In the genomic region with DNA sequence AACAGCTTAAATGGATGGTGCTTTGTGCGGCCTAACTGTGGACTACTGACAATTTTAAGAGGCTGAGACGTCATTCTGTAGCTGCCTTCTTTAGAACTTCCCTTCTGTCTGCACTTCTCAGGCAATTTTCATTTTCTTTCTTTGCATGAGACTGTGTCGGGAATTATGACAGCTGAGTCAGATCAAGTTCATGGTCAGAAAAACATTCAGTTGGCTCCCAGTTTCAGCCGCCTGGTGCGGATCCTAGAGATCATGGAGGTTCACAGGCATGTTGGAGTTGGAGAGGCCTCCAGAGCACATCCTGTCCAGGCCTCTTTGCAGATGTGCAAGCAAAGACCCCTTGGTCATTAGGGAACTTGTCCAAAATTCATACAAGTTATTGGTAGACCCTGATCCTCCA, we compare ENCODE assay signal across 16 cellular contexts.
DNase-seq lines count a peak whose midpoint lies in the region; ATAC-seq and TF ChIP-seq lines count a peak whose summit lies in the region.
"Had no signal": no experiment of that assay in that cellular context is flagged by ENCODE, and none has a peak within 500 bp of the region (broad histone marks: within the 10 kb centered on the region; RNA-seq: fewer than 3 reads in every experiment).

No MANE protein-coding gene starts in this region.

- no peak for ATAC-seq in IMR-90 (ENCODE audit: low read depth)
- no peak for ATAC-seq in HG03469 (IDR thresholded peaks at IDR 0.05; ENCODE audit: unreplicated experiment)
- ATAC-seq: CD8-positive, alpha-beta T cell had no signal

- H3K4me2 ChIP-seq in IMR-90 (ENCODE audit: low read depth, low read length) = no peak overlapping the region
- H3K4me2 ChIP-seq: BLaER1 had no signal

- intact Hi-C loops in IMR-90 (cut with micrococcal nuclease) = no loop called here
- intact Hi-C loops in tibial artery (cut with DNase I; ENCODE audit: low total_unique reads) = no loop called here

- peak overlapping the region; percentile 73; the same call in 1 of the 2 replicates for H2BK20ac ChIP-seq in IMR-90 (ENCODE audit: low read depth, low read length)

- no peak overlapping the region; the same call in 1 of the 2 replicates for H3K56ac ChIP-seq in IMR-90 (ENCODE audit: extremely low read depth, insufficient read depth, low read length)

- CTCF ChIA-PET in AG04450 (lab: Charles Lee) (interaction anchor here (1.1 kb wide), 1 partner anchor 15 kb away, joined by 6 read pairs; no protein-coding TSS in a partner anchor), IMR-90 (lab: Yijun Ruan, JAX) (no interaction called here)

- H4K8ac ChIP-seq in IMR-90 (ENCODE audit: low read depth in 2 of 2, low read length in 2 of 2) = peak overlapping the region in 1 of 2 experiments; percentile 52; a peak in 1 of 4 replicates

- H3K4me1 ChIP-seq in IMR-90 (ENCODE audit: control insufficient read depth, insufficient read depth, low read length) (peaks cover 12% of the 10 kb centered on the region), tibial artery (peaks cover 0 to 14% (median 7%) of the 10 kb centered on the region in 4 donors)
- H3K4me1 ChIP-seq: HAP-1 had no signal

- BruUV-seq in IMR-90 (replicated peaks; lab: Mats Ljungman, UMichigan) = no TSS peak

- H3K4me3 ChIP-seq in AG04450 (ENCODE audit: low read depth, low read length) (no peak overlapping the region), IMR-90 (ENCODE audit: insufficient read depth, low read depth, low read length) (no peak overlapping the region), fibroblast of pulmonary artery (replicated peaks; ENCODE audit: low read depth, low read length) (no peak overlapping the region), tibial artery (no peak overlapping the region), WERI-Rb-1 (ENCODE audit: low read depth, low read length) (no peak overlapping the region)
- H3K4me3 ChIP-seq: BLaER1, HAP-1 had no signal

- H4K91ac ChIP-seq in IMR-90 (ENCODE audit: insufficient read depth, low read depth, low read length) = peak overlapping the region; percentile 58

- no peak overlapping the region for H3K9ac ChIP-seq in IMR-90 (ENCODE audit: low read depth, low read length)
- H3K9ac ChIP-seq: BLaER1 had no signal

- peaks cover 16 to 44% of the 10 kb centered on the region in 2 experiments for H3K79me1 ChIP-seq in IMR-90 (ENCODE audit: low read depth in 1 of 2, low read length in 2 of 2)

- peak overlapping the region; percentile 56; the same call in 1 of the 2 replicates for H2AK5ac ChIP-seq in IMR-90 (ENCODE audit: low read depth, low read length)

- H3K27ac ChIP-seq in AG04450 (ENCODE audit: low read depth, low read length) (peak overlapping the region; percentile 31), IMR-90 (ENCODE audit: insufficient read depth, low read length) (peak overlapping the region; percentile 60; the same call in 1 of the 2 replicates), tibial artery (peak overlapping the region; percentile 28 to 38), WERI-Rb-1 (no peak overlapping the region)
- H3K27ac ChIP-seq: BLaER1, C4-2B had no signal

- in situ Hi-C loops in IMR-90 (cut with MboI; ENCODE audit: low sequenced_read_pairs) = no loop called here

- H3K14ac ChIP-seq in IMR-90 (replicated peaks; ENCODE audit: low read depth, low read length) = peak overlapping the region; percentile 69; the same call in 1 of the 2 replicates

- peaks cover 2% of the 10 kb centered on the region; the same call in 1 of the 2 replicates for H3K36me3 ChIP-seq in IMR-90 (ENCODE audit: control insufficient read depth, insufficient read depth, low read length)
- H3K36me3 ChIP-seq in tibial artery = no peaks in the 10 kb centered on the region
- no peaks in the 10 kb centered on the region; the same call in 1 of the 2 replicates for H3K36me3 ChIP-seq in WERI-Rb-1
- H3K36me3 ChIP-seq: BLaER1, HAP-1 had no signal

- peak overlapping the region; percentile 43 for H2AFZ ChIP-seq in IMR-90 (replicated peaks; ENCODE audit: low read length, poor library complexity)

- H3K18ac ChIP-seq in IMR-90 (ENCODE audit: low read depth, low read length) = peak overlapping the region; percentile 73; the same call in 1 of the 2 replicates

- no peaks in the 10 kb centered on the region for H3K27me3 ChIP-seq in AG04450 (ENCODE audit: control insufficient read depth, insufficient read depth, low read length)
- no peaks in the 10 kb centered on the region for H3K27me3 ChIP-seq in IMR-90 (ENCODE audit: control insufficient read depth, insufficient read depth, low read length)
- no peaks in the 10 kb centered on the region for H3K27me3 ChIP-seq in tibial artery
- H3K27me3 ChIP-seq in WERI-Rb-1 (ENCODE audit: insufficient read depth, low read depth, severe bottlenecking) = no peaks in the 10 kb centered on the region
- H3K27me3 ChIP-seq: BLaER1 had no signal

- WGBS in IMR-90 (ENCODE audit: extremely low coverage in 2 of 2, insufficient read length in 1 of 2), 2 experiments = no CpG with 5 or more reads among the region's 5 CpGs

- H2BK5ac ChIP-seq in IMR-90 (ENCODE audit: low read depth, low read length, poor library complexity, severe bottlenecking) = no peak overlapping the region

- H2BK15ac ChIP-seq in IMR-90 (ENCODE audit: low read depth, low read length) = peak overlapping the region; percentile 48; the same call in 1 of the 3 replicates

- no peak for TF ChIP-seq CTCF in AG04450 (IDR thresholded peaks at IDR 0.05; ENCODE audit: low read depth, low read length)
- TF ChIP-seq CTCF in IMR-90 (conservative IDR thresholded peaks at IDR 0.05; ENCODE audit: low read depth, low read length) = no peak
- no peak for TF ChIP-seq CTCF in fibroblast of pulmonary artery (IDR thresholded peaks at IDR 0.05; ENCODE audit: low read length, missing control alignments)
- TF ChIP-seq CTCF in tibial artery (IDR thresholded peaks at IDR 0.05) = no peak
- TF ChIP-seq CTCF in WERI-Rb-1 (IDR thresholded peaks at IDR 0.05; ENCODE audit: low read depth, low read length) = no peak

- peak overlapping the region; percentile 23; the same call in 1 of the 2 replicates for H4K5ac ChIP-seq in IMR-90 (ENCODE audit: low read depth, low read length)

- dilution Hi-C loops in IMR-90 (cut with HindIII; ENCODE audit: low sequenced_read_pairs, unreplicated experiment) = loop anchor here (25.0 kb wide), 1 partner anchor 191 kb away; no protein-coding TSS in a partner anchor

- no peak overlapping the region for H2AK9ac ChIP-seq in IMR-90 (replicated peaks; ENCODE audit: low read depth, low read length, poor library complexity)

- TF ChIP-seq RAD21 in IMR-90 (IDR thresholded peaks at IDR 0.05; ENCODE audit: low read length) = no peak

- DNase-seq in AG04450 (ENCODE audit: low read depth, low spot score) (no peak), IMR-90 (peak; percentile 37), fibroblast of pulmonary artery (ENCODE audit: low read depth) (peak; percentile 40), tibial artery (no peak), WERI-Rb-1 (no peak)
- DNase-seq: Caco-2; CD4-positive, CD25-positive, alpha-beta regulatory T cell; CD8-positive, alpha-beta T cell; DMS153; DND-41; GOT3; HFFc6 had no signal

- TF ChIP-seq POLR2A in IMR-90 (IDR thresholded peaks at IDR 0.05; ENCODE audit: low read depth, low read length) = no peak

- no peaks in the 10 kb centered on the region; the same call in 1 of the 2 replicates for H3K9me3 ChIP-seq in AG04450 (ENCODE audit: control insufficient read depth, insufficient read depth, low read length)
- H3K9me3 ChIP-seq in IMR-90 (ENCODE audit: control insufficient read depth, insufficient read depth, low read length) = no peaks in the 10 kb centered on the region
- no peaks in the 10 kb centered on the region for H3K9me3 ChIP-seq in tibial artery
- H3K9me3 ChIP-seq in WERI-Rb-1 (ENCODE audit: severe bottlenecking) = no peaks in the 10 kb centered on the region
- H3K9me3 ChIP-seq: BLaER1, Caco-2, HAP-1 had no signal

- no peaks in the 10 kb centered on the region for H4K20me1 ChIP-seq in IMR-90 (ENCODE audit: insufficient read depth, low read length)
- H4K20me1 ChIP-seq: BLaER1 had no signal

- H3K9me1 ChIP-seq in IMR-90 (ENCODE audit: insufficient read depth, low read length) = peaks cover 14% of the 10 kb centered on the region

- H3K23ac ChIP-seq in IMR-90 (ENCODE audit: low read depth, low read length) = peak overlapping the region; percentile 65; the same call in 1 of the 2 replicates

- peak overlapping the region; percentile 56 for H2BK120ac ChIP-seq in IMR-90 (ENCODE audit: low read depth, low read length)

- POLR2A ChIA-PET in AG04450 (lab: Yijun Ruan, JAX) = no interaction called here
- POLR2A ChIA-PET in IMR-90 (lab: Charles Lee; ENCODE audit: unreplicated experiment) = no interaction called here

- peak overlapping the region; percentile 15 for H3K4ac ChIP-seq in IMR-90 (ENCODE audit: low read depth, low read length)

TF ChIP-seq in IMR-90, 13 proteins besides CTCF, POLR2A, EP300 and RAD21:
- no peak for TF ChIP-seq MAZ (IDR thresholded peaks at IDR 0.05; ENCODE audit: borderline replicate concordance, low read depth, low read length)
- TF ChIP-seq RFX5 (IDR thresholded peaks at IDR 0.05; ENCODE audit: low read depth, low read length) = no peak
- TF ChIP-seq CHD1 (IDR thresholded peaks at IDR 0.05; ENCODE audit: low read depth, low read length) = no peak
- no peak for TF ChIP-seq MAFK (IDR thresholded peaks at IDR 0.05; ENCODE audit: low read depth, low read length)
- no peak for TF ChIP-seq RCOR1 (IDR thresholded peaks at IDR 0.05; ENCODE audit: insufficient replicate concordance, low read length)

Comparison
In these comparisons a context has a peak if more than half of its experiments do, and no peak if none do; other contexts are left out.
1. DNase-seq: peak in IMR-90 (single experiment) and fibroblast of pulmonary artery (single experiment); none in AG04450 (single experiment), tibial artery (0 of 2) and WERI-Rb-1 (single experiment).